In genomic region chr9:37034320-37034937, GRCh38 we compare ENCODE assay signal across 8 cellular contexts. TPM values are rescaled to one million over a fixed set of nuclear protein-coding genes. Genes with fewer than 3 reads are reported as not detected.
DNase-seq lines count a peak whose midpoint lies in the region; ATAC-seq and TF ChIP-seq lines count a peak whose summit lies in the region.

No MANE protein-coding gene starts in this region.

- H3K27ac ChIP-seq in heart left ventricle (no peak overlapping the region), osteoblast (ENCODE audit: low read depth, low read length) (no peak overlapping the region)

- peaks cover 83% of the 10 kb centered on the region for H3K27me3 Mint-ChIP-seq in chondrocyte (ENCODE audit: low read depth)

- peak overlapping the region; percentile 45 for H3K4me3 Mint-ChIP-seq in chondrocyte (ENCODE audit: unreplicated experiment)

- H3K27me3 ChIP-seq in heart left ventricle (peaks cover 81 to 100% (median 99%) of the 10 kb centered on the region in 9 donors), osteoblast (ENCODE audit: insufficient read depth, low read length) (peaks cover 100% of the 10 kb centered on the region)

- intact Hi-C loops in heart left ventricle (cut with DNase I) (no loop called here), cardiac septum (cut with DNase I) (no loop called here)

- H3K27ac Mint-ChIP-seq in chondrocyte (ENCODE audit: unreplicated experiment): no peak overlapping the region

- DNase-seq in heart left ventricle (no peak), cardiac septum (ENCODE audit: low spot score) (no peak), NCI-H748 treated with DMSO at 0.1 percent for 48 hours (lab: John Stamatoyannopoulos, UW) (peak; percentile 53), chondrocyte (ENCODE audit: low spot score) (no peak), osteoblast (ENCODE audit: insufficient read length, low spot score, missing footprints) (peak; percentile 89), SHP77 treated with DMSO at 0.1 percent for 48 hours (lab: John Stamatoyannopoulos, UW) (no peak), NCI-H446 (lab: John Stamatoyannopoulos, UW) (no peak)

- no peaks in the 10 kb centered on the region for H3K9me3 ChIP-seq in heart left ventricle
- no peaks in the 10 kb centered on the region for H3K9me3 ChIP-seq in osteoblast (ENCODE audit: low read depth, low read length)

- peak overlapping the region; percentile 28 for H3K4me2 ChIP-seq in osteoblast (ENCODE audit: insufficient read depth, low read length)

- no peaks in the 10 kb centered on the region for H3K36me3 ChIP-seq in heart left ventricle
- no peaks in the 10 kb centered on the region for H3K36me3 ChIP-seq in osteoblast (ENCODE audit: insufficient read depth, low read length)

- peaks cover 8 to 60% (median 33%) of the 10 kb centered on the region in 12 donors for H3K4me1 ChIP-seq in heart left ventricle
- H3K4me1 ChIP-seq in osteoblast (ENCODE audit: insufficient read depth, low read length): peaks cover 15% of the 10 kb centered on the region

- peak in 2 of 4 donors; percentile 14 to 16 for ATAC-seq in heart left ventricle
- ATAC-seq in HG02885 (IDR thresholded peaks at IDR 0.05; ENCODE audit: poor library complexity, unreplicated experiment): peak; percentile 31

- H3K4me3 ChIP-seq in heart left ventricle (peak overlapping the region in 7 of 12 donors; percentile 7 to 47 (median 22)), osteoblast (ENCODE audit: insufficient read depth, low read length) (no peak overlapping the region)

- H3K9me3 Mint-ChIP-seq in chondrocyte (ENCODE audit: low read depth): no peaks in the 10 kb centered on the region

- no peaks in the 10 kb centered on the region for H3K79me2 ChIP-seq in osteoblast (ENCODE audit: insufficient read depth, low read length)

- peaks cover 7% of the 10 kb centered on the region for H3K36me3 Mint-ChIP-seq in chondrocyte (ENCODE audit: low read depth)

- no peak overlapping the region for H2AFZ ChIP-seq in osteoblast (ENCODE audit: low read length)

- TF ChIP-seq CTCF in heart left ventricle (IDR thresholded peaks at IDR 0.05): peak in 1 of 12 donors; percentile 12
- peak; percentile 41 for TF ChIP-seq CTCF in chondrocyte (IDR thresholded peaks at IDR 0.05)
- no peak for TF ChIP-seq CTCF in osteoblast (IDR thresholded peaks at IDR 0.05; ENCODE audit: extremely low read depth, low read depth, low read length)

- TF ChIP-seq POLR2A in heart left ventricle (IDR thresholded peaks at IDR 0.05): no peak

- H3K4me1 Mint-ChIP-seq in chondrocyte (ENCODE audit: low read depth): peaks cover 36% of the 10 kb centered on the region

- WGBS in heart left ventricle, 4 donors: 1 to 3% (median 3%) methylated on average over 41 to 55 of the region's 55 CpGs

- H4K20me1 ChIP-seq in osteoblast (ENCODE audit: insufficient read depth, low read length): peaks cover 8% of the 10 kb centered on the region

RNA-seq across cellular contexts. Expression of gene PAX5, which starts 0.4 kb away (rescaled TPM):
- total RNA-seq in heart left ventricle: under 1 TPM in 3 of 9 donors, not detected in 6; 0.02 to 0.37 (median 0.14) TPM
- polyA plus RNA-seq in heart left ventricle: under 1 TPM in 1 of 2 donors, not detected in 1; 0.01 TPM
- total RNA-seq in cardiac septum: not detected
- total RNA-seq in chondrocyte: not detected in 3 replicates
- total RNA-seq in osteoblast: under 0.01 TPM in 1 of 2 replicates, not detected in the other

Comparison
In these comparisons a context has a peak if more than half of its experiments do, and no peak if none do; other contexts are left out.
1. DNase-seq: peak in NCI-H748 treated with DMSO at 0.1 percent for 48 hours (single experiment) and osteoblast (single experiment); none in heart left ventricle (0 of 5), cardiac septum (single experiment), chondrocyte (single experiment), SHP77 treated with DMSO at 0.1 percent for 48 hours (single experiment) and NCI-H446 (0 of 2).